In the genomic region with DNA sequence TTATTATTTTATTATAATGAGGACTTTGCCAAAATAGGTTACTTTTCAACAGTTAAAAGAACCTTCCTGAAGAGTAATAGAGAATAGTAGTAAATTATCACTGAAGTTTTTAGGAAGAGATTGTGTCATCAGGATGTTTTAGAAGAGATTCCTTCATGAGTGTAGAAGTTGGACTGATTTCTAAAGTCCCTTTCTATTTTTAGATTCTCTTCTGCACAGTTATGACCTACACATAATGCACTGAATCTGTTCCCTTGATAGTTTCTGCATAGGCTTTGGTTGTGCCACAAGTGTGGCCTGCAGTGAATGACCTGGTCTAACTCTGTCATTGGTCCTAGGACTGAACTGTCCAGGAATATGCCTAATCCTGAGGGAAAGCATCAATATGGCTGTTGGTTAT, we compare ENCODE assay signal across 18 cellular contexts. TPM values are rescaled to one million over a fixed set of nuclear protein-coding genes. Genes with fewer than 3 reads are reported as not detected.
DNase-seq lines count a peak whose midpoint lies in the region; ATAC-seq, FAIRE-seq and TF ChIP-seq lines count a peak whose summit lies in the region.
"Had no signal": no experiment of that assay in that cellular context is flagged by ENCODE, and none has a peak within 500 bp of the region (broad histone marks: within the 10 kb centered on the region; RNA-seq: fewer than 3 reads in every experiment).

No MANE protein-coding gene starts in this region.

- DNase-seq in HFFc6 (no peak), astrocyte (ENCODE audit: low read depth) (no peak), memory B cell (ENCODE audit: low spot score in 2 of 2) (no peak), COLO829 (ENCODE audit: low spot score) (no peak), OCI-M1 (lab: John Stamatoyannopoulos, UW) (no peak)
- DNase-seq in effector CD4-positive, alpha-beta T cell, result no peak
- DNase-seq: CD8-positive, alpha-beta memory T cell; DMS79; MM.1S; NCI-H1105; NCI-H2081 treated with DMSO at 0.1 percent for 48 hours; NK-92 treated with Interleukin-12 subunit alpha and Interleukin-12 subunit beta, amount 100 ng/mL, for 24 hours; Right ventricle myocardium superior had no signal

- H3K27me3 ChIP-seq in BLaER1, result no peaks in the 10 kb centered on the region
- H3K27me3 ChIP-seq in astrocyte (ENCODE audit: insufficient read depth, low read length), result no peaks in the 10 kb centered on the region

- no peaks in the 10 kb centered on the region; the same call in 1 of the 2 replicates for H3K27me3 Mint-ChIP-seq in HFFc6 (ENCODE audit: insufficient read depth)
- no peaks in the 10 kb centered on the region for H3K27me3 Mint-ChIP-seq in astrocyte (ENCODE audit: low read depth, unreplicated experiment)
- no peaks in the 10 kb centered on the region for H3K27me3 Mint-ChIP-seq in memory B cell

- H3K4me1 Mint-ChIP-seq in HFFc6 (ENCODE audit: low read depth) (peaks cover 27% of the 10 kb centered on the region), astrocyte (ENCODE audit: low read depth, unreplicated experiment) (peaks cover 5% of the 10 kb centered on the region), memory B cell (peaks cover 14% of the 10 kb centered on the region)
- H3K4me1 Mint-ChIP-seq: CD8-positive, alpha-beta memory T cell had no signal

- H3K36me3 ChIP-seq in BLaER1, result peaks cover 36% of the 10 kb centered on the region
- peaks cover 3% of the 10 kb centered on the region for H3K36me3 ChIP-seq in astrocyte (ENCODE audit: insufficient read depth, low read length)

- no peak for ATAC-seq in memory B cell (ENCODE audit: low read depth)
- no peak for ATAC-seq in HG02938 (IDR thresholded peaks at IDR 0.05; ENCODE audit: unreplicated experiment)

- H3K27ac ChIP-seq in BLaER1 (no peak overlapping the region), astrocyte (ENCODE audit: low read depth, low read length) (no peak overlapping the region)
- H3K27ac ChIP-seq: SK-N-MC had no signal

- no peaks in the 10 kb centered on the region for H3K79me2 ChIP-seq in astrocyte (ENCODE audit: insufficient read depth, low read length)

- TF ChIP-seq CTCF in HFFc6 (IDR thresholded peaks at IDR 0.05) (no peak), astrocyte (IDR thresholded peaks at IDR 0.05; ENCODE audit: insufficient read depth, low read depth, low read length) (no peak)

- H3K36me3 Mint-ChIP-seq in HFFc6 (ENCODE audit: low read depth) (no peaks in the 10 kb centered on the region; the same call in 1 of the 2 replicates), astrocyte (ENCODE audit: low read depth, unreplicated experiment) (peaks cover 3% of the 10 kb centered on the region), memory B cell (peaks cover 33% of the 10 kb centered on the region)

- H3K4me3 ChIP-seq in BLaER1 (no peak overlapping the region), astrocyte (ENCODE audit: insufficient read depth, low read depth, low read length) (no peak overlapping the region)
- H3K4me3 ChIP-seq: HAP-1, SK-N-MC had no signal

- 0 out of 2 replicates have a peak overlapping the region, but pooled peaks have one; percentile 21 for H3K27ac Mint-ChIP-seq in HFFc6
- H3K27ac Mint-ChIP-seq in astrocyte (ENCODE audit: unreplicated experiment), result no peak overlapping the region
- peak overlapping the region; percentile 70 for H3K27ac Mint-ChIP-seq in memory B cell

- H3K9me3 Mint-ChIP-seq in HFFc6 (no peaks in the 10 kb centered on the region), astrocyte (ENCODE audit: unreplicated experiment) (no peaks in the 10 kb centered on the region), memory B cell (no peaks in the 10 kb centered on the region)
- H3K9me3 Mint-ChIP-seq: CD8-positive, alpha-beta memory T cell had no signal

- H3K9ac ChIP-seq in BLaER1 (no peak overlapping the region), astrocyte (ENCODE audit: low read length) (no peak overlapping the region)

- H2AFZ ChIP-seq in astrocyte (ENCODE audit: low read depth, low read length), result no peak overlapping the region

- FAIRE-seq in astrocyte (lab: Jason Lieb, UNC), result peak; percentile 39
- FAIRE-seq: HTR-8/SVneo had no signal

- no peaks in the 10 kb centered on the region for H3K9me3 ChIP-seq in BLaER1
- no peaks in the 10 kb centered on the region for H3K9me3 ChIP-seq in astrocyte (ENCODE audit: insufficient read depth, low read depth, low read length)
- H3K9me3 ChIP-seq: HAP-1 had no signal

- H3K4me2 ChIP-seq in BLaER1 (peak overlapping the region; percentile 47), astrocyte (ENCODE audit: low read length) (no peak overlapping the region)

- H3K4me1 ChIP-seq in BLaER1, result peaks cover 15% of the 10 kb centered on the region
- no peaks in the 10 kb centered on the region for H3K4me1 ChIP-seq in astrocyte (ENCODE audit: insufficient read depth, low read length)
- H3K4me1 ChIP-seq: HAP-1 had no signal

- H3K4me3 Mint-ChIP-seq in HFFc6, result no peak overlapping the region
- H3K4me3 Mint-ChIP-seq in astrocyte (ENCODE audit: unreplicated experiment), result no peak overlapping the region
- H3K4me3 Mint-ChIP-seq in memory B cell, result no peak overlapping the region
- H3K4me3 Mint-ChIP-seq: CD8-positive, alpha-beta memory T cell had no signal

- H4K20me1 ChIP-seq in BLaER1 (no peaks in the 10 kb centered on the region), astrocyte (ENCODE audit: insufficient read depth, low read length) (no peaks in the 10 kb centered on the region)

RNA-seq across cellular contexts. Expression of a gene that starts 23.9 kb away (rescaled TPM):
- total RNA-seq in HFFc6 (2021; fragmentation: NEBNext Ultra II Directional; extraction: Animal tissue kit (Norgen Biotek cat#: 25700)), result 10 to 100 TPM; 29.2 to 37.3 (median 35.0) TPM
- total RNA-seq in astrocyte, result 24.4 and 26.1 TPM in 2 replicates

RNA-seq across cellular contexts. Expression of a gene that starts 24.0 kb away (rescaled TPM):
- total RNA-seq in HFFc6 (2021; fragmentation: NEBNext Ultra II Directional; extraction: Animal tissue kit (Norgen Biotek cat#: 25700)), result 10 to 100 TPM; 61.8 to 75.9 (median 71.5) TPM
- 45.4 and 46.2 TPM in 2 replicates for total RNA-seq in astrocyte

RNA-seq across cellular contexts. Expression of a gene that starts 55.2 kb away (rescaled TPM):
- total RNA-seq in HFFc6 (2021; fragmentation: NEBNext Ultra II Directional; extraction: Animal tissue kit (Norgen Biotek cat#: 25700)), result 100 to 1,000 TPM; 326 to 388 (median 358) TPM
- total RNA-seq in astrocyte, result 272 and 333 TPM in 2 replicates
- total RNA-seq: CD8-positive, alpha-beta memory T cell had no signal
